In genomic region chr21:41953249-41953830, GRCh38 we compare ENCODE assay signal across 1 cellular context.
TF ChIP-seq lines count a peak whose summit lies in the region.

No MANE protein-coding gene starts in this region.

TF ChIP-seq in HepG2, 621 proteins besides CTCF, POLR2A, EP300 and RAD21 (continued from another document):
- TF ChIP-seq ZNF276 (CRISPR knock-in tag; IDR thresholded peaks at IDR 0.05; ENCODE audit: low read depth) (no peak), MTERF4 (CRISPR knock-in tag; IDR thresholded peaks at IDR 0.05) (peak; percentile 18; the same call in 1 of the 2 replicates), ZNF792 (CRISPR knock-in tag; IDR thresholded peaks at IDR 0.05) (no peak), MIXL1 (CRISPR knock-in tag; IDR thresholded peaks at IDR 0.05) (no peak), ZNF772 (CRISPR knock-in tag; IDR thresholded peaks at IDR 0.05) (0 out of 2 replicates have a peak, but pooled peaks have one; percentile 11), YEATS4 (CRISPR knock-in tag; IDR thresholded peaks at IDR 0.05; ENCODE audit: borderline replicate concordance) (peak; percentile 40; the same call in 1 of the 2 replicates)
